In the genomic region with DNA sequence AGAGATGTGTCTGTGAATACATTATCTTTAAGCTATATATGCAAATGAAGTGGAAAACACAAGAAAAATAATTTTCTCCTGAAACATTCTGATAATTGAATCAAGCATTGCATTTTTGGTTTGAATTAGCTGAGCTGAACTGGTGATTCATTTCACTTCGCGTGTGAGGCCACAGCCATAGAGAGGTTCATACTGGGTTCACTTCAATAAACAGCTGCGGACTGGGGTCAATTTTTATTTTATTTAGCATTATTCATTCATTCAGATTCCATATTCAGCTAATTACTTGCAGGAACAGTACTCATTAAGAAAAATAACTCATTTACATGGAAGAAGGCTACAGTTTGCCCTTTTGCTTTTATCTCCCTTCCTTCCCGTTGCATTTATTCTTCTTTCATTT, we compare ENCODE assay signal across 22 cellular contexts.
A peak's percentile ranks its signal among the peaks of the same experiment; 100 is the strongest.
DNase-seq lines count a peak whose midpoint lies in the region; ATAC-seq and TF ChIP-seq lines count a peak whose summit lies in the region.
"Had no signal": no experiment of that assay in that cellular context is flagged by ENCODE, and none has a peak within 500 bp of the region (broad histone marks: within the 10 kb centered on the region; RNA-seq: fewer than 3 reads in every experiment).

No MANE protein-coding gene starts in this region.

- H3K27ac ChIP-seq in ovary = no peak overlapping the region
- H3K27ac ChIP-seq: epithelial cell of prostate, tibial nerve had no signal

- no peaks in the 10 kb centered on the region for H3K9me3 ChIP-seq in ovary
- H3K9me3 ChIP-seq: HAP-1, tibial nerve had no signal

- H3K36me3 ChIP-seq in ovary = no peaks in the 10 kb centered on the region
- H3K36me3 ChIP-seq: HAP-1, tibial nerve had no signal

- H3K4me1 ChIP-seq in ovary (ENCODE audit: insufficient read depth) = peaks cover 1% of the 10 kb centered on the region
- H3K4me1 ChIP-seq: HAP-1 had no signal

- TF ChIP-seq POLR2A in ovary (IDR thresholded peaks at IDR 0.05) = no peak

- ATAC-seq in GM18858 (IDR thresholded peaks at IDR 0.05; ENCODE audit: unreplicated experiment) = no peak
- ATAC-seq: stimulated activated naive CD8-positive, alpha-beta T cell treated with anti-CD3 and anti-CD28 coated beads, Interleukin-15, amount 100 ng/mL, for 72 hours had no signal

- WGBS in ovary, 3 donors = 88 to 94% (median 92%) methylated on average over 4 of the region's 4 CpGs

- no peak overlapping the region for H3K4me3 ChIP-seq in AG09309 (ENCODE audit: control insufficient read depth, low read depth, low read length)
- no peak overlapping the region for H3K4me3 ChIP-seq in ovary
- H3K4me3 ChIP-seq: HAP-1, lung, tibial nerve had no signal

- TF ChIP-seq CTCF in AG09309 (IDR thresholded peaks at IDR 0.05; ENCODE audit: control insufficient read depth, insufficient read depth, low read depth, low read length, missing control alignments) = no peak
- TF ChIP-seq CTCF in ovary (IDR thresholded peaks at IDR 0.05) = no peak

- no peaks in the 10 kb centered on the region for H3K27me3 ChIP-seq in ovary
- H3K27me3 ChIP-seq: tibial nerve had no signal

- no peak for TF ChIP-seq EP300 in ovary (IDR thresholded peaks at IDR 0.05)

- peak; percentile 33 for DNase-seq in AG09309 (ENCODE audit: low read depth)
- peak; percentile 43 for DNase-seq in LHCN-M2 (ENCODE audit: low read depth)
- peak; percentile 78 for DNase-seq in dedifferentiated amniotic fluid mesenchymal stem cell (ENCODE audit: extremely low spot score)
- DNase-seq in iris pigment epithelial cell (ENCODE audit: low read depth) = peak; percentile 30
- DNase-seq in DMS 273 treated with DMSO at 0.1 percent for 48 hours (lab: John Stamatoyannopoulos, UW) = no peak
- DNase-seq in RPMI8226 = no peak
- DNase-seq in ovary = no peak
- DNase-seq: activated B cell treated with CpG ODN at 0.5 μM for 24 hours; activated CD4-positive, alpha-beta memory T cell treated with anti-CD3 and anti-CD28 coated beads for 36 hours; activated effector memory CD4-positive, alpha-beta T cell treated with Interleukin-2 at 50 U/mL for 16 hours; C1 segment of cervical spinal cord; Calu3; kidney; occipital lobe; retina; stimulated activated naive CD8-positive, alpha-beta T cell treated with anti-CD3 and anti-CD28 coated beads, Interleukin-15, amount 100 ng/mL, for 72 hours; T-helper 9 cell had no signal

- intact Hi-C loops in ovary (cut with DNase I) = loop anchor here in 1 of 4 donors (5.0 kb wide), 1 partner anchor 37 kb away; no protein-coding TSS in a partner anchor

Comparison
In these comparisons a context has a peak if more than half of its experiments do, and no peak if none do; other contexts are left out.
1. DNase-seq: peak in AG09309 (single experiment), LHCN-M2 (single experiment), dedifferentiated amniotic fluid mesenchymal stem cell (single experiment) and iris pigment epithelial cell (single experiment); none in DMS 273 treated with DMSO at 0.1 percent for 48 hours (single experiment), RPMI8226 (single experiment) and ovary (0 of 5).